13 cellular contexts compared by ENCODE assay signal in genomic region chr3:149010504-149010951, GRCh38. TPM values are rescaled to one million over a fixed set of nuclear protein-coding genes. Genes with fewer than 3 reads are reported as not detected.
A peak's percentile ranks its signal among the peaks of the same experiment; 100 is the strongest.
DNase-seq lines count a peak whose midpoint lies in the region; ATAC-seq and TF ChIP-seq lines count a peak whose summit lies in the region.
"Had no signal": no experiment of that assay in that cellular context is flagged by ENCODE, and none has a peak within 500 bp of the region (broad histone marks: within the 10 kb centered on the region; RNA-seq: fewer than 3 reads in every experiment).

No MANE protein-coding gene starts in this region.

- ATAC-seq in activated T-helper 17 cell treated with anti-CD3 and anti-CD28 coated beads, Interleukin-2, amount 50 U/mL, for 72 hours (replicated peaks), result no peak
- ATAC-seq: A549 had no signal

- H3K27me3 Mint-ChIP-seq in activated CD4-positive, alpha-beta T cell treated with anti-CD3 and anti-CD28 coated beads, Interleukin-2, amount 10 ng/mL, durations not matched to agents 24 days and 14 days, result no peaks in the 10 kb centered on the region
- H3K27me3 Mint-ChIP-seq in activated T-helper 17 cell treated with anti-CD3 and anti-CD28 coated beads, Interleukin-2, amount 50 U/mL, for 72 hours, result no peaks in the 10 kb centered on the region
- H3K27me3 Mint-ChIP-seq in chondrocyte (ENCODE audit: low read depth), result no peaks in the 10 kb centered on the region

- 75 to 81% (median 76%) methylated on average over 6 of the region's 6 CpGs for WGBS in stomach, 5 donors

- H3K27ac Mint-ChIP-seq in activated CD4-positive, alpha-beta T cell treated with anti-CD3 and anti-CD28 coated beads, Interleukin-2, amount 10 ng/mL, durations not matched to agents 24 days and 14 days, result no peak overlapping the region
- peak overlapping the region; percentile 84 for H3K27ac Mint-ChIP-seq in activated T-helper 17 cell treated with anti-CD3 and anti-CD28 coated beads, Interleukin-2, amount 50 U/mL, for 72 hours
- H3K27ac Mint-ChIP-seq in chondrocyte (ENCODE audit: unreplicated experiment), result no peak overlapping the region

- peak; percentile 29 for DNase-seq in activated CD4-positive, alpha-beta T cell treated with anti-CD3 and anti-CD28 coated beads, Interleukin-2, amount 10 ng/mL, durations not matched to agents 24 days and 14 days
- no peak for DNase-seq in activated CD4-positive, alpha-beta T cell treated with anti-CD3 and anti-CD28 coated beads for 1 hour
- DNase-seq in islet precursor cell (peak; percentile 61), stomach (no peak), RKO (ENCODE audit: low spot score) (no peak), GM20000 (ENCODE audit: low spot score) (no peak), chondrocyte (ENCODE audit: low spot score) (no peak)
- DNase-seq: adrenal gland, dermis blood vessel endothelial cell, NCI-H2029 treated with DMSO at 0.1 percent for 48 hours, SHP77 had no signal

- no peak for TF ChIP-seq EP300 in stomach (IDR thresholded peaks at IDR 0.05)

- peaks cover 63% of the 10 kb centered on the region for H3K36me3 Mint-ChIP-seq in activated CD4-positive, alpha-beta T cell treated with anti-CD3 and anti-CD28 coated beads, Interleukin-2, amount 10 ng/mL, durations not matched to agents 24 days and 14 days (ENCODE audit: low read depth)
- peaks cover 64% of the 10 kb centered on the region for H3K36me3 Mint-ChIP-seq in activated T-helper 17 cell treated with anti-CD3 and anti-CD28 coated beads, Interleukin-2, amount 50 U/mL, for 72 hours (ENCODE audit: low read depth)
- H3K36me3 Mint-ChIP-seq in chondrocyte (ENCODE audit: low read depth), result peaks cover 36% of the 10 kb centered on the region

- TF ChIP-seq CTCF in stomach (IDR thresholded peaks at IDR 0.05), result no peak
- no peak for TF ChIP-seq CTCF in GM20000 (IDR thresholded peaks at IDR 0.05; ENCODE audit: extremely low read depth, missing control alignments)
- TF ChIP-seq CTCF in chondrocyte (IDR thresholded peaks at IDR 0.05), result no peak

- no peak overlapping the region for H3K4me3 Mint-ChIP-seq in activated CD4-positive, alpha-beta T cell treated with anti-CD3 and anti-CD28 coated beads, Interleukin-2, amount 10 ng/mL, durations not matched to agents 24 days and 14 days
- peak overlapping the region; percentile 52 for H3K4me3 Mint-ChIP-seq in activated T-helper 17 cell treated with anti-CD3 and anti-CD28 coated beads, Interleukin-2, amount 50 U/mL, for 72 hours
- H3K4me3 Mint-ChIP-seq in chondrocyte (ENCODE audit: unreplicated experiment), result no peak overlapping the region

- H3K4me1 ChIP-seq in stomach, result peaks cover 0 to 19% (median 5%) of the 10 kb centered on the region in 4 donors
- H3K4me1 ChIP-seq: A549, adrenal gland had no signal

- no peaks in the 10 kb centered on the region for H3K27me3 ChIP-seq in stomach
- H3K27me3 ChIP-seq: adrenal gland had no signal

- no peak overlapping the region for H3K4me3 ChIP-seq in stomach
- H3K4me3 ChIP-seq: A549, adrenal gland had no signal

- H3K27ac ChIP-seq in stomach, result peak overlapping the region in 3 of 5 donors; percentile 2 to 33 (median 17)
- H3K27ac ChIP-seq: A549, adrenal gland had no signal

- H3K36me3 ChIP-seq in stomach, result peaks cover 41 to 90% (median 87%) of the 10 kb centered on the region in 4 donors

- intact Hi-C loops in activated CD4-positive, alpha-beta T cell treated with anti-CD3 and anti-CD28 coated beads, Interleukin-2, amount 10 ng/mL, durations not matched to agents 24 days and 14 days (cut with micrococcal nuclease), result no loop called here
- intact Hi-C loops in stomach (cut with DNase I; ENCODE audit: low total_unique reads), result no loop called here

- H3K9me3 Mint-ChIP-seq in activated CD4-positive, alpha-beta T cell treated with anti-CD3 and anti-CD28 coated beads, Interleukin-2, amount 10 ng/mL, durations not matched to agents 24 days and 14 days, result peaks cover 3% of the 10 kb centered on the region
- H3K9me3 Mint-ChIP-seq in activated T-helper 17 cell treated with anti-CD3 and anti-CD28 coated beads, Interleukin-2, amount 50 U/mL, for 72 hours, result no peaks in the 10 kb centered on the region
- H3K9me3 Mint-ChIP-seq in chondrocyte (ENCODE audit: low read depth), result no peaks in the 10 kb centered on the region

- no peaks in the 10 kb centered on the region for H3K9me3 ChIP-seq in stomach
- H3K9me3 ChIP-seq: A549, adrenal gland had no signal

- H3K4me1 Mint-ChIP-seq in activated CD4-positive, alpha-beta T cell treated with anti-CD3 and anti-CD28 coated beads, Interleukin-2, amount 10 ng/mL, durations not matched to agents 24 days and 14 days, result peaks cover 25% of the 10 kb centered on the region
- peaks cover 28% of the 10 kb centered on the region for H3K4me1 Mint-ChIP-seq in activated T-helper 17 cell treated with anti-CD3 and anti-CD28 coated beads, Interleukin-2, amount 50 U/mL, for 72 hours
- peaks cover 24% of the 10 kb centered on the region for H3K4me1 Mint-ChIP-seq in chondrocyte (ENCODE audit: low read depth)

- no peak for TF ChIP-seq POLR2A in stomach (IDR thresholded peaks at IDR 0.05)

RNA-seq across cellular contexts. Expression of gene GYG1, which starts 19.2 kb away (rescaled TPM):
- 27.4 and 28.0 TPM in 2 replicates for total RNA-seq in activated CD4-positive, alpha-beta T cell treated with anti-CD3 and anti-CD28 coated beads, Interleukin-2, amount 10 ng/mL, durations not matched to agents 24 days and 14 days
- 10 to 100 TPM; 17.1 to 37.4 TPM for total RNA-seq in activated T-helper 17 cell treated with anti-CD3 and anti-CD28 coated beads, Interleukin-2, amount 50 U/mL, for 72 hours
- total RNA-seq in stomach, result 100 to 1,000 TPM in 1 of 5 donors, 10 to 100 TPM in 3, 1 to 10 TPM in 1; 4.9 to 169 (median 32.1) TPM
- polyA plus RNA-seq in stomach, result 10 to 100 TPM; 36.5 to 56.5 (median 39.7) TPM
- total RNA-seq in chondrocyte, result 41.2 to 50.1 TPM (median 48.1 TPM) in 3 replicates

Comparison
In these comparisons a context has a peak if more than half of its experiments do, and no peak if none do; other contexts are left out.
1. DNase-seq: peak in activated CD4-positive, alpha-beta T cell treated with anti-CD3 and anti-CD28 coated beads, Interleukin-2, amount 10 ng/mL, durations not matched to agents 24 days and 14 days (single experiment) and islet precursor cell (single experiment); none in activated CD4-positive, alpha-beta T cell treated with anti-CD3 and anti-CD28 coated beads for 1 hour (single experiment), stomach (single experiment), RKO (single experiment), GM20000 (single experiment) and chondrocyte (single experiment).